ENCODE assay signal across 33 cellular contexts in genomic region chr14:24098229-24098926, GRCh38. TPM values are rescaled to one million over a fixed set of nuclear protein-coding genes. Genes with fewer than 3 reads are reported as not detected.
"Had no signal": no experiment of that assay in that cellular context is flagged by ENCODE, and none has a peak within 500 bp of the region (broad histone marks: within the 10 kb centered on the region; RNA-seq: fewer than 3 reads in every experiment).

No MANE protein-coding gene starts in this region.

- H3K4me3 ChIP-seq: cardiac muscle cell, coronary artery, dorsolateral prefrontal cortex, gastroesophageal sphincter, hepatocyte, smooth muscle cell, tibial nerve had no signal

- H2AFZ ChIP-seq: hepatocyte had no signal

- H3K4me2 ChIP-seq: hepatocyte, smooth muscle cell had no signal

- H3K36me3 ChIP-seq: cardiac muscle cell had no signal

- H3K27ac ChIP-seq: cardiac muscle cell, coronary artery, gastroesophageal sphincter, hepatocyte, tibial nerve had no signal

- DNase-seq: activated CD4-positive, alpha-beta memory T cell treated with anti-CD3 and anti-CD28 coated beads for 36 hours; activated CD4-positive, alpha-beta T cell treated with anti-CD3 and anti-CD28 coated beads, Interleukin-2, amount 10 ng/mL, durations not matched to agents 24 days and 14 days; activated CD4-positive, CD25-positive, alpha-beta regulatory T cell treated with anti-CD3 and anti-CD28 coated beads, Interleukin-2, amount 50 U/mL, for 72 hours; activated CD8-positive, alpha-beta memory T cell treated with anti-CD3 and anti-CD28 coated beads, Interleukin-2, amount 50 U/mL, for 4 hours; activated T-cell treated with anti-CD3 and anti-CD28 coated beads, Interleukin-2, amount 50 U/mL, for 4 hours; cerebellar nuclear complex; effector memory CD4-positive, alpha-beta T cell; erythroblast; islet precursor cell; left cardiac atrium; midbrain; naive thymus-derived CD4-positive, alpha-beta T cell; occipital lobe; stimulated activated CD4-positive, alpha-beta T cell treated with anti-CD3 and anti-CD28 coated beads, Interleukin-15, amount 100 ng/mL, for 24 hours; stimulated activated naive CD4-positive, alpha-beta T cell treated with Interleukin-2 at 50 U/mL for 16 hours; T-helper 17 cell; T1000 had no signal

- FAIRE-seq: urothelium cell line had no signal

- ATAC-seq: activated T-cell treated with anti-CD3 and anti-CD28 coated beads, Interleukin-2, amount 50 U/mL, for 4 hours; activated T-helper 17 cell treated with anti-CD3 and anti-CD28 coated beads, Interleukin-2, amount 50 U/mL, for 72 hours; gastroesophageal sphincter; left cardiac atrium; naive thymus-derived CD4-positive, alpha-beta T cell; T-helper 17 cell had no signal

- H3K9me3 ChIP-seq: gastroesophageal sphincter, tibial nerve had no signal

- H3K27me3 ChIP-seq: cardiac muscle cell, dorsolateral prefrontal cortex, gastroesophageal sphincter, hepatocyte, tibial nerve had no signal

RNA-seq across cellular contexts. Expression of gene CPNE6, which starts 27.0 kb away (rescaled TPM):
- total RNA-seq: activated CD4-positive, alpha-beta memory T cell treated with anti-CD3 and anti-CD28 coated beads for 36 hours; activated CD4-positive, alpha-beta T cell treated with anti-CD3 and anti-CD28 coated beads, Interleukin-2, amount 10 ng/mL, durations not matched to agents 24 days and 14 days; activated CD8-positive, alpha-beta memory T cell treated with anti-CD3 and anti-CD28 coated beads for 36 hours; activated T-cell treated with anti-CD3 and anti-CD28 coated beads, Interleukin-2, amount 50 U/mL, for 4 hours; activated T-helper 17 cell treated with anti-CD3 and anti-CD28 coated beads, Interleukin-2, amount 50 U/mL, for 72 hours; fibroblast of lung; fibroblast of villous mesenchyme; hepatocyte; left cardiac atrium; neural crest cell; progenitor cell of endocrine pancreas; renal cortical epithelial cell; smooth muscle cell; T-helper 17 cell; tibial nerve had no signal
- polyA plus RNA-seq: fibroblast of lung; hepatocyte; naive thymus-derived CD4-positive, alpha-beta T cell; smooth muscle cell had no signal

RNA-seq across cellular contexts. Expression of gene FITM1, which starts 32.1 kb away (rescaled TPM):
- total RNA-seq: fibroblast of lung, fibroblast of villous mesenchyme, occipital lobe, smooth muscle cell, temporal lobe had no signal
- polyA plus RNA-seq: fibroblast of lung had no signal
